ENCODE assay signal across 1 cellular context in the genomic region with DNA sequence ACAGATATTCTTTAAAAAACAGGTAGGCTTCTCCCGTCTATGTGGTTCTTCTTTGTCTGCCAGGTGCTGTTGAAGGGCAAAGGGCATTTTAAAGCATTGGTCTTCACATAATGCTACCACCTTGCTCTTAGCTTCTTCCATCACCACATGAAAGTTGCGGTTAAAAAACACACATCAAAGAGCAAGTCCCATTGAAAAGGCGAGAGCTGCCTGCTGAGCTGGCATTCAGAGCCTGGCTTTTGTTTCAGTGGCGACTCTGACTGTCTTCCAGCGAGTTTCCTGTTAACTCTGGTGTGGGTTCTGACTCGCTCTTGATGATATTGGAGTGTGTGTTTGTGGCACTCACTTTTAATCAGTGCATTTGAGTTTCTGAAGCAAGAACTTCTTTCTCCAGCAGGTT.
TF ChIP-seq lines count a peak whose summit lies in the region.

No MANE protein-coding gene starts in this region.

TF ChIP-seq in GM12878, 131 proteins besides CTCF, POLR2A, EP300 and RAD21 (continued from another document):
- TF ChIP-seq, protein P1, sequence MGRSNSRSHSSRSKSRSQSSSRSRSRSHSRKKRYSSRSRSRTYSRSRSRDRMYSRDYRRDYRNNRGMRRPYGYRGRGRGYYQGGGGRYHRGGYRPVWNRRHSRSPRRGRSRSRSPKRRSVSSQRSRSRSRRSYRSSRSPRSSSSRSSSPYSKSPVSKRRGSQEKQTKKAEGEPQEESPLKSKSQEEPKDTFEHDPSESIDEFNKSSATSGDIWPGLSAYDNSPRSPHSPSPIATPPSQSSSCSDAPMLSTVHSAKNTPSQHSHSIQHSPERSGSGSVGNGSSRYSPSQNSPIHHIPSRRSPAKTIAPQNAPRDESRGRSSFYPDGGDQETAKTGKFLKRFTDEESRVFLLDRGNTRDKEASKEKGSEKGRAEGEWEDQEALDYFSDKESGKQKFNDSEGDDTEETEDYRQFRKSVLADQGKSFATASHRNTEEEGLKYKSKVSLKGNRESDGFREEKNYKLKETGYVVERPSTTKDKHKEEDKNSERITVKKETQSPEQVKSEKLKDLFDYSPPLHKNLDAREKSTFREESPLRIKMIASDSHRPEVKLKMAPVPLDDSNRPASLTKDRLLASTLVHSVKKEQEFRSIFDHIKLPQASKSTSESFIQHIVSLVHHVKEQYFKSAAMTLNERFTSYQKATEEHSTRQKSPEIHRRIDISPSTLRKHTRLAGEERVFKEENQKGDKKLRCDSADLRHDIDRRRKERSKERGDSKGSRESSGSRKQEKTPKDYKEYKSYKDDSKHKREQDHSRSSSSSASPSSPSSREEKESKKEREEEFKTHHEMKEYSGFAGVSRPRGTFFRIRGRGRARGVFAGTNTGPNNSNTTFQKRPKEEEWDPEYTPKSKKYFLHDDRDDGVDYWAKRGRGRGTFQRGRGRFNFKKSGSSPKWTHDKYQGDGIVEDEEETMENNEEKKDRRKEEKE (IDR thresholded peaks at IDR 0.05): no peak
- TF ChIP-seq RUNX3 (IDR thresholded peaks at IDR 0.05; ENCODE audit: low read length) (peak; percentile 93), GATAD2B (conservative IDR thresholded peaks at IDR 0.05; ENCODE audit: low read depth) (no peak), CEBPB (IDR thresholded peaks at IDR 0.05; ENCODE audit: borderline replicate concordance in 1 of 2, low read depth in 2 of 2, low read length in 2 of 2) (no peak), SPI1 (IDR thresholded peaks at IDR 0.05; ENCODE audit: borderline replicate concordance, insufficient read depth, low read depth, low read length) (no peak)
